In the genomic region with DNA sequence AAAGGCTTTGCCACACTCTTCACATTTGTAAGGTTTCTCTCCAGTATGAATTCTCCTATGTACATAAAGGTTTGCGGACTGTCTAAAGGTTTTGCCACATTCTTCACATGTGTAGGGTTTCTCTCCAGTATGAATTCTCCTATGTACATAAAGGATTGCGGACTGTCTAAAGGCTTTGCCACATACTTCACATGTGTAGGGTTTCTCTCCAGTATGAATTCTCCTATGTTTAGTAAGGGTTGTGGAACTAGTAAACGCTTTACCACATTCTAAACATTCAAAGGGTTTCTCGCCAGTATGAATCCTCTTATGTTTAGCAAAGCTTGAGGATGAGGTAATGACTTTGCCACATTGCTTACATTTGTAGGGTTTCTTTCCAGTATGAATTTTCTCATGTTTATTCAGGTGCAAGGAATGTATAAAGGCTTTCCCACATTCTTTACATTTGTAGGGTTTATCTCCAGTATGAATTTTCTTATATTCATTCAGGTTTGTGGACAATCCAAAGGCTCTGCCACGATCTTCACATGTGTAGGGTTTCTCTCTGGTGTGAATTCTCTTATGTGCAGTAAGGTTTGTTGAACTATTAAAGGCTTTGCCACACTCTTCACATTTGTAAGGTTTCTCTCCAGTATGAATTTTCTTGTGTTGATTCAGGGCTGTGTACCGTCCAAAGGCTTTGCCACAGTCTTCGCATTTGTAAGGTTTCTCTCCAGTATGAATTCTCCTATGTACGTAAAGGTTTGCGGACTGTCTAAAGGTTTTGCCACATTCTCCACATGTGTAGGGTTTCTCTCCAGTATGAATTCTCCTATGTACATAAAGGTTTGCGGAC, we compare ENCODE assay signal across 7 cellular contexts. TPM values are rescaled to one million over a fixed set of nuclear protein-coding genes. Genes with fewer than 3 reads are reported as not detected.
DNase-seq lines count a peak whose midpoint lies in the region; ATAC-seq, FAIRE-seq and TF ChIP-seq lines count a peak whose summit lies in the region.
"Not testable (repeated sequence)": the region's sequence is repeated elsewhere in the genome, so short reads cannot be mapped to it uniquely, and the experiment has no call there.

No MANE protein-coding gene starts in this region.

- H3K9me3 Mint-ChIP-seq in Caco-2 (ENCODE audit: unreplicated experiment): peaks cover 32% of the 10 kb centered on the region
- H3K9me3 Mint-ChIP-seq in HFFc6: peaks cover 99% of the 10 kb centered on the region
- H3K9me3 Mint-ChIP-seq in activated CD4-positive, alpha-beta T cell treated with anti-CD3 and anti-CD28 coated beads, Interleukin-2, amount 10 ng/mL, durations not matched to agents 7 days and 5 days: peaks cover 64% of the 10 kb centered on the region
- H3K9me3 Mint-ChIP-seq in astrocyte (ENCODE audit: unreplicated experiment): peaks cover 80% of the 10 kb centered on the region
- peaks cover 98% of the 10 kb centered on the region for H3K9me3 Mint-ChIP-seq in endodermal cell
- H3K9me3 Mint-ChIP-seq in memory B cell: peaks cover 25% of the 10 kb centered on the region
- H3K9me3 Mint-ChIP-seq in osteocyte (ENCODE audit: unreplicated experiment): peaks cover 55% of the 10 kb centered on the region

- not testable (repeated sequence) for H3K36me3 ChIP-seq in Caco-2 (ENCODE audit: control insufficient read depth, insufficient read depth, low read length)
- H3K36me3 ChIP-seq in astrocyte (ENCODE audit: insufficient read depth, low read length) (peaks cover 11% of the 10 kb centered on the region), endodermal cell (ENCODE audit: control insufficient read depth, insufficient read depth, low read length) (peaks cover 89% of the 10 kb centered on the region)

- not testable (repeated sequence) for TF ChIP-seq CTCF in Caco-2 (IDR thresholded peaks at IDR 0.05; ENCODE audit: insufficient read depth in 1 of 2, low read depth in 1 of 2, low read length in 1 of 2, severe bottlenecking in 1 of 2, unreplicated experiment in 1 of 2); HFFc6 (IDR thresholded peaks at IDR 0.05); astrocyte (IDR thresholded peaks at IDR 0.05; ENCODE audit: insufficient read depth, low read depth, low read length); endodermal cell (conservative IDR thresholded peaks at IDR 0.05); osteocyte (IDR thresholded peaks at IDR 0.05)

- H3K9me3 ChIP-seq in Caco-2 (peaks cover 74% of the 10 kb centered on the region), astrocyte (ENCODE audit: insufficient read depth, low read depth, low read length) (peaks cover 53% of the 10 kb centered on the region), endodermal cell (ENCODE audit: control insufficient read depth, low read length) (peaks cover 100% of the 10 kb centered on the region)

- POLR2A ChIA-PET in Caco-2 (lab: Charles Lee); activated CD4-positive, alpha-beta T cell treated with anti-CD3 and anti-CD28 coated beads, Interleukin-2, amount 10 ng/mL, durations not matched to agents 7 days and 5 days (lab: Charles Lee): not testable (repeated sequence)

- not testable (repeated sequence) for H3K27me3 Mint-ChIP-seq in Caco-2 (ENCODE audit: insufficient read depth, unreplicated experiment); HFFc6 (ENCODE audit: insufficient read depth); activated CD4-positive, alpha-beta T cell treated with anti-CD3 and anti-CD28 coated beads, Interleukin-2, amount 10 ng/mL, durations not matched to agents 7 days and 5 days; astrocyte (ENCODE audit: low read depth, unreplicated experiment); endodermal cell (ENCODE audit: insufficient read depth); memory B cell; osteocyte (ENCODE audit: unreplicated experiment)

- H3K9ac ChIP-seq in astrocyte (ENCODE audit: low read length); endodermal cell (ENCODE audit: extremely low read depth, low read length, poor library complexity, severe bottlenecking): not testable (repeated sequence)

- intact Hi-C loops in Caco-2 (cut with micrococcal nuclease; ENCODE audit: unreplicated experiment): not testable (repeated sequence)

- H3K36me3 Mint-ChIP-seq in Caco-2 (ENCODE audit: insufficient read depth, unreplicated experiment) (peaks cover 70% of the 10 kb centered on the region), HFFc6 (ENCODE audit: low read depth) (peaks cover 79% of the 10 kb centered on the region), astrocyte (ENCODE audit: low read depth, unreplicated experiment) (peaks cover 78% of the 10 kb centered on the region), endodermal cell (ENCODE audit: low read depth) (peaks cover 83% of the 10 kb centered on the region), memory B cell (peaks cover 36% of the 10 kb centered on the region), osteocyte (ENCODE audit: unreplicated experiment) (peaks cover 80% of the 10 kb centered on the region)
- H3K36me3 Mint-ChIP-seq in activated CD4-positive, alpha-beta T cell treated with anti-CD3 and anti-CD28 coated beads, Interleukin-2, amount 10 ng/mL, durations not matched to agents 7 days and 5 days (ENCODE audit: low read depth): peaks cover 75% of the 10 kb centered on the region

- H3K27ac ChIP-seq in astrocyte (ENCODE audit: low read depth, low read length); endodermal cell (ENCODE audit: low read depth, low read length): not testable (repeated sequence)

- 95 to 100% methylated on average over 5 to 10 of the region's 10 CpGs for WGBS in endodermal cell (ENCODE audit: insufficient coverage in 1 of 2, insufficient read length in 1 of 2), 2 experiments

- not testable (repeated sequence) for H3K27ac Mint-ChIP-seq in Caco-2 (ENCODE audit: unreplicated experiment); HFFc6; endodermal cell
- H3K27ac Mint-ChIP-seq in activated CD4-positive, alpha-beta T cell treated with anti-CD3 and anti-CD28 coated beads, Interleukin-2, amount 10 ng/mL, durations not matched to agents 7 days and 5 days: peak overlapping the region; percentile 46
- H3K27ac Mint-ChIP-seq in astrocyte (ENCODE audit: unreplicated experiment) (peak overlapping the region; percentile 27), memory B cell (peak overlapping the region; percentile 33), osteocyte (ENCODE audit: unreplicated experiment) (peak overlapping the region; percentile 31)

- not testable (repeated sequence) for H4K20me1 ChIP-seq in astrocyte (ENCODE audit: insufficient read depth, low read length)

- DNase-seq in Caco-2; HFFc6; activated CD4-positive, alpha-beta T cell treated with anti-CD3 and anti-CD28 coated beads, Interleukin-2, amount 10 ng/mL, durations not matched to agents 7 days and 5 days; astrocyte (ENCODE audit: low read depth); endodermal cell; memory B cell (ENCODE audit: low spot score in 2 of 2); osteocyte (ENCODE audit: extremely low spot score, unreplicated experiment): not testable (repeated sequence)

- not testable (repeated sequence) for H3K27me3 ChIP-seq in Caco-2 (replicated peaks; ENCODE audit: control insufficient read depth, insufficient read depth, low read length); astrocyte (ENCODE audit: insufficient read depth, low read length); endodermal cell (ENCODE audit: control insufficient read depth, insufficient read depth, low read length, poor library complexity, severe bottlenecking)

- not testable (repeated sequence) for H3K4me1 Mint-ChIP-seq in Caco-2 (ENCODE audit: low read depth, unreplicated experiment); HFFc6 (ENCODE audit: low read depth); activated CD4-positive, alpha-beta T cell treated with anti-CD3 and anti-CD28 coated beads, Interleukin-2, amount 10 ng/mL, durations not matched to agents 7 days and 5 days; astrocyte (ENCODE audit: low read depth, unreplicated experiment); endodermal cell; memory B cell; osteocyte (ENCODE audit: unreplicated experiment)

- H3K4me2 ChIP-seq in astrocyte (ENCODE audit: low read length): not testable (repeated sequence)

- not testable (repeated sequence) for H3K4me3 ChIP-seq in Caco-2 (ENCODE audit: low read depth, low read length); astrocyte (ENCODE audit: insufficient read depth, low read depth, low read length)
- H3K4me3 ChIP-seq in endodermal cell (ENCODE audit: low read length): peak overlapping the region; percentile 84

- not testable (repeated sequence) for H3K4me1 ChIP-seq in Caco-2; astrocyte (ENCODE audit: insufficient read depth, low read length); endodermal cell (ENCODE audit: control insufficient read depth, insufficient read depth, low read length)

- FAIRE-seq in astrocyte (lab: Jason Lieb, UNC): not testable (repeated sequence)

- H3K79me2 ChIP-seq in astrocyte (ENCODE audit: insufficient read depth, low read length): peaks cover 13% of the 10 kb centered on the region

- not testable (repeated sequence) for BruUV-seq in Caco-2 (replicated peaks; lab: Mats Ljungman, UMichigan)

- not testable (repeated sequence) for H2AFZ ChIP-seq in astrocyte (ENCODE audit: low read depth, low read length)

- not testable (repeated sequence) for ATAC-seq in memory B cell (ENCODE audit: low read depth)

- CTCF ChIA-PET in Caco-2 (lab: Charles Lee); activated CD4-positive, alpha-beta T cell treated with anti-CD3 and anti-CD28 coated beads, Interleukin-2, amount 10 ng/mL, durations not matched to agents 7 days and 5 days (lab: Charles Lee): not testable (repeated sequence)

- H3K4me3 Mint-ChIP-seq in Caco-2 (ENCODE audit: unreplicated experiment): peak overlapping the region; percentile 27
- peak overlapping the region; percentile 39; the same call in 1 of the 2 replicates for H3K4me3 Mint-ChIP-seq in HFFc6
- not testable (repeated sequence) for H3K4me3 Mint-ChIP-seq in activated CD4-positive, alpha-beta T cell treated with anti-CD3 and anti-CD28 coated beads, Interleukin-2, amount 10 ng/mL, durations not matched to agents 7 days and 5 days; astrocyte (ENCODE audit: unreplicated experiment); endodermal cell; memory B cell; osteocyte (ENCODE audit: unreplicated experiment)

RNA-seq across cellular contexts. Expression of a gene that starts 56.1 kb away (rescaled TPM):
- total RNA-seq in Caco-2 (2022) (29.9 and 30.3 TPM in 2 replicates), astrocyte (23.7 and 26.3 TPM in 2 replicates), endodermal cell (10 to 100 TPM; 68.9 to 71.5 TPM), osteocyte (23.7 and 26.3 TPM in 2 replicates)
- total RNA-seq in HFFc6 (2021; fragmentation: NEBNext Ultra II Directional; extraction: Animal tissue kit (Norgen Biotek cat#: 25700)): 10 to 100 TPM; 15.2 to 18.5 (median 16.5) TPM
- 10 to 100 TPM; 32.7 to 33.4 TPM for total RNA-seq in activated CD4-positive, alpha-beta T cell treated with anti-CD3 and anti-CD28 coated beads, Interleukin-2, amount 10 ng/mL, durations not matched to agents 7 days and 5 days
- 37.4 TPM for polyA plus RNA-seq in endodermal cell (2013, experiment 1 of 2)
- polyA plus RNA-seq in endodermal cell (2013, experiment 2 of 2): 35.7 TPM

RNA-seq across cellular contexts. Expression of a gene that starts 56.1 kb away (rescaled TPM):
- total RNA-seq in Caco-2 (2022) (56.6 and 58.8 TPM in 2 replicates), astrocyte (53.0 and 53.4 TPM in 2 replicates), endodermal cell (10 to 100 TPM; 73.4 to 80.3 TPM), osteocyte (66.6 and 68.0 TPM in 2 replicates)
- total RNA-seq in HFFc6 (2021; fragmentation: NEBNext Ultra II Directional; extraction: Animal tissue kit (Norgen Biotek cat#: 25700)): 10 to 100 TPM; 46.3 to 56.0 (median 52.0) TPM
- total RNA-seq in activated CD4-positive, alpha-beta T cell treated with anti-CD3 and anti-CD28 coated beads, Interleukin-2, amount 10 ng/mL, durations not matched to agents 7 days and 5 days: 10 to 100 TPM; 61.9 to 69.5 TPM
- 53.9 TPM for polyA plus RNA-seq in endodermal cell (2013, experiment 1 of 2)
- polyA plus RNA-seq in endodermal cell (2013, experiment 2 of 2): 47.8 TPM
